ENCODE assay signal across 10 cellular contexts in genomic region chr3:150544040-150544439, GRCh38. TPM values are rescaled to one million over a fixed set of nuclear protein-coding genes. Genes with fewer than 3 reads are reported as not detected.
DNase-seq lines count a peak whose midpoint lies in the region; ATAC-seq, FAIRE-seq and TF ChIP-seq lines count a peak whose summit lies in the region.
"Had no signal": no experiment of that assay in that cellular context is flagged by ENCODE, and none has a peak within 500 bp of the region (broad histone marks: within the 10 kb centered on the region; RNA-seq: fewer than 3 reads in every experiment).

No MANE protein-coding gene starts in this region.

- no peak for ATAC-seq in SK-N-SH treated with all-trans-retinoic acid at 6 μM for 48 hours
- no peak for ATAC-seq in left ventricle myocardium superior
- ATAC-seq in HG03442 (IDR thresholded peaks at IDR 0.05; ENCODE audit: unreplicated experiment) = no peak

- POLR2A ChIA-PET in SK-N-SH (lab: Yijun Ruan, JAX) = no interaction called here

- H4K20me1 ChIP-seq in SK-N-SH (ENCODE audit: insufficient read depth) = peaks cover 40% of the 10 kb centered on the region
- H4K20me1 ChIP-seq in SU-DHL-6 (ENCODE audit: low read depth, low read length) = peaks cover 14% of the 10 kb centered on the region; the same call in 1 of the 2 replicates

- H3K9ac ChIP-seq in SK-N-SH (peak overlapping the region; percentile 96; the same call in 1 of the 2 replicates), SU-DHL-6 (ENCODE audit: low read length) (peak overlapping the region; percentile 97; the same call in 1 of the 2 replicates)

- TF ChIP-seq RAD21 in SK-N-SH (IDR thresholded peaks at IDR 0.05; ENCODE audit: low read length) = no peak

- H3K27ac ChIP-seq in SK-N-SH (ENCODE audit: low read depth in 2 of 2, low read length in 1 of 2) = peak overlapping the region in 1 of 2 experiments; percentile 95; a peak in 2 of 4 replicates
- no peak overlapping the region for H3K27ac ChIP-seq in SU-DHL-6 (ENCODE audit: low read depth, low read length)
- no peak overlapping the region for H3K27ac ChIP-seq in small intestine (ENCODE audit: low read depth in 1 of 2, low read length in 1 of 2)
- H3K27ac ChIP-seq: 22Rv1, cardiac muscle cell had no signal

- TF ChIP-seq CTCF in SK-N-SH (IDR thresholded peaks at IDR 0.05) = no peak
- no peak for TF ChIP-seq CTCF in SU-DHL-6 (IDR thresholded peaks at IDR 0.05; ENCODE audit: insufficient read depth, low read length, poor library complexity, severe bottlenecking)
- no peak for TF ChIP-seq CTCF in epithelial cell of proximal tubule (conservative IDR thresholded peaks at IDR 0.05; ENCODE audit: low read depth, low read length)

- intact Hi-C loops in left ventricle myocardium superior (cut with micrococcal nuclease) = no loop called here

- peaks cover 33 to 46% of the 10 kb centered on the region in 2 experiments for H3K36me3 ChIP-seq in SK-N-SH (replicated peaks in 1 of 2; ENCODE audit: control insufficient read depth in 1 of 2, insufficient read depth in 2 of 2, low read length in 1 of 2)
- peaks cover 27% of the 10 kb centered on the region for H3K36me3 ChIP-seq in SU-DHL-6 (ENCODE audit: low read length)
- no peaks in the 10 kb centered on the region for H3K36me3 ChIP-seq in small intestine (ENCODE audit: control insufficient read depth in 2 of 2, insufficient read depth in 2 of 2, low read length in 2 of 2)

- DNase-seq in SK-N-SH (no peak), epithelial cell of proximal tubule (ENCODE audit: low read depth) (peak; percentile 25), small intestine (peak; percentile 41), NCI-H187 treated with DMSO at 0.1 percent for 48 hours (lab: John Stamatoyannopoulos, UW) (no peak), left ventricle myocardium superior (no peak)

- H3K4me3 ChIP-seq in SK-N-SH (ENCODE audit: low read depth in 2 of 2, low read length in 1 of 2) = peak overlapping the region; percentile 83 to 87; a peak in 2 of 4 replicates
- H3K4me3 ChIP-seq in SU-DHL-6 (ENCODE audit: insufficient read depth, low read length, poor library complexity, severe bottlenecking) = no peak overlapping the region
- H3K4me3 ChIP-seq in epithelial cell of proximal tubule (ENCODE audit: low read depth, low read length) = no peak overlapping the region
- no peak overlapping the region for H3K4me3 ChIP-seq in small intestine (ENCODE audit: low read depth in 1 of 2, low read length in 2 of 2)

- no peak for FAIRE-seq in small intestine (lab: Jason Lieb, UNC)

- no peaks in the 10 kb centered on the region for H3K27me3 ChIP-seq in SK-N-SH (ENCODE audit: insufficient read depth)
- no peaks in the 10 kb centered on the region for H3K27me3 ChIP-seq in SU-DHL-6 (ENCODE audit: low read length)
- no peaks in the 10 kb centered on the region for H3K27me3 ChIP-seq in small intestine (ENCODE audit: control insufficient read depth in 2 of 2, insufficient read depth in 2 of 2, low read length in 2 of 2)
- H3K27me3 ChIP-seq: cardiac muscle cell had no signal

- H2AFZ ChIP-seq in SK-N-SH (ENCODE audit: low read depth) (no peak overlapping the region), SU-DHL-6 (ENCODE audit: low read depth, low read length, severe bottlenecking) (no peak overlapping the region)

- H3K9me2 ChIP-seq in SK-N-SH (no peaks in the 10 kb centered on the region), SU-DHL-6 (replicated peaks; ENCODE audit: insufficient read depth, low read length) (no peaks in the 10 kb centered on the region)

- peak overlapping the region; percentile 88 for H3K4me2 ChIP-seq in SK-N-SH
- peak overlapping the region; percentile 90 for H3K4me2 ChIP-seq in SU-DHL-6 (ENCODE audit: low read depth, low read length, poor library complexity, severe bottlenecking)

- H3K79me2 ChIP-seq in SK-N-SH (ENCODE audit: insufficient read depth) (peaks cover 75% of the 10 kb centered on the region), SU-DHL-6 (ENCODE audit: insufficient read depth, low read length) (peaks cover 55% of the 10 kb centered on the region)

- no peak for TF ChIP-seq EP300 in SK-N-SH (IDR thresholded peaks at IDR 0.05; ENCODE audit: borderline replicate concordance in 1 of 2, low read depth in 1 of 2, low read length in 1 of 2)

- H3F3A ChIP-seq in SK-N-SH (replicated peaks; ENCODE audit: insufficient read depth) (peaks cover 18% of the 10 kb centered on the region), SU-DHL-6 (ENCODE audit: insufficient read depth) (peaks cover 14% of the 10 kb centered on the region)

- H3K4me1 ChIP-seq in SK-N-SH (ENCODE audit: control insufficient read depth in 1 of 2, insufficient read depth in 2 of 2, low read depth in 1 of 2, low read length in 1 of 2) (peaks cover 5 to 8% of the 10 kb centered on the region in 2 experiments; a peak in 3 of 4 replicates), small intestine (ENCODE audit: control insufficient read depth in 2 of 2, insufficient read depth in 1 of 2, low read depth in 1 of 2, low read length in 1 of 2) (peaks cover 3 to 12% of the 10 kb centered on the region in 2 donors)

- CTCF ChIA-PET in SK-N-SH (lab: Yijun Ruan, JAX) = interaction anchor here (1.6 kb wide), 1 partner anchor 23 kb away, joined by 4 read pairs; no protein-coding TSS in a partner anchor

- H3K9me3 ChIP-seq in SK-N-SH = no peaks in the 10 kb centered on the region
- H3K9me3 ChIP-seq in SU-DHL-6 (ENCODE audit: insufficient read depth, low read length) = no peaks in the 10 kb centered on the region
- H3K9me3 ChIP-seq in small intestine (ENCODE audit: control insufficient read depth, low read depth) = no peaks in the 10 kb centered on the region

TF ChIP-seq in SK-N-SH, 30 proteins besides CTCF, POLR2A, EP300 and RAD21 (continues in another document):
- TF ChIP-seq, protein P1, sequence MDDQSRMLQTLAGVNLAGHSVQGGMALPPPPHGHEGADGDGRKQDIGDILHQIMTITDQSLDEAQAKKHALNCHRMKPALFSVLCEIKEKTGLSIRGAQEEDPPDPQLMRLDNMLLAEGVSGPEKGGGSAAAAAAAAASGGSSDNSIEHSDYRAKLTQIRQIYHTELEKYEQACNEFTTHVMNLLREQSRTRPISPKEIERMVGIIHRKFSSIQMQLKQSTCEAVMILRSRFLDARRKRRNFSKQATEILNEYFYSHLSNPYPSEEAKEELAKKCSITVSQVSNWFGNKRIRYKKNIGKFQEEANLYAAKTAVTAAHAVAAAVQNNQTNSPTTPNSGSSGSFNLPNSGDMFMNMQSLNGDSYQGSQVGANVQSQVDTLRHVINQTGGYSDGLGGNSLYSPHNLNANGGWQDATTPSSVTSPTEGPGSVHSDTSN (IDR thresholded peaks at IDR 0.05) = 0 out of 2 replicates have a peak, but pooled peaks have one; percentile 27
- TF ChIP-seq RXRA (IDR thresholded peaks at IDR 0.05; ENCODE audit: borderline replicate concordance, low read depth) (no peak), MAX (IDR thresholded peaks at IDR 0.05; ENCODE audit: low read depth) (peak; percentile 52; the same call in 1 of the 2 replicates), FOSL2 (IDR thresholded peaks at IDR 0.05; ENCODE audit: borderline replicate concordance, low read depth) (peak; percentile 68; the same call in 1 of the 2 replicates), CHD2 (IDR thresholded peaks at IDR 0.05; ENCODE audit: low read length, partially characterized antibody) (no peak), GABPA (IDR thresholded peaks at IDR 0.05; ENCODE audit: low read depth) (no peak), TAF1 (IDR thresholded peaks at IDR 0.05; ENCODE audit: borderline replicate concordance, low read depth, low read length) (no peak)

TF ChIP-seq in SK-N-SH treated with all-trans-retinoic acid at 6 μM for 48 hours, 23 proteins besides CTCF, POLR2A, EP300 and RAD21 (continues in another document):
- no peak for TF ChIP-seq ZC3H10 (CRISPR knock-in tag; IDR thresholded peaks at IDR 0.05)
- TF ChIP-seq ZNF8 (CRISPR knock-in tag; IDR thresholded peaks at IDR 0.05) = no peak
- TF ChIP-seq RARB (CRISPR knock-in tag; IDR thresholded peaks at IDR 0.05) = no peak
- TF ChIP-seq PPARA (CRISPR knock-in tag; IDR thresholded peaks at IDR 0.05; ENCODE audit: borderline replicate concordance) = no peak
- no peak for TF ChIP-seq ZFP30 (CRISPR knock-in tag; IDR thresholded peaks at IDR 0.05)
- no peak for TF ChIP-seq CSDC2 (CRISPR knock-in tag; IDR thresholded peaks at IDR 0.05)
- TF ChIP-seq TCF4 (CRISPR knock-in tag; IDR thresholded peaks at IDR 0.05; ENCODE audit: borderline replicate concordance) = no peak
- TF ChIP-seq, protein P2, sequence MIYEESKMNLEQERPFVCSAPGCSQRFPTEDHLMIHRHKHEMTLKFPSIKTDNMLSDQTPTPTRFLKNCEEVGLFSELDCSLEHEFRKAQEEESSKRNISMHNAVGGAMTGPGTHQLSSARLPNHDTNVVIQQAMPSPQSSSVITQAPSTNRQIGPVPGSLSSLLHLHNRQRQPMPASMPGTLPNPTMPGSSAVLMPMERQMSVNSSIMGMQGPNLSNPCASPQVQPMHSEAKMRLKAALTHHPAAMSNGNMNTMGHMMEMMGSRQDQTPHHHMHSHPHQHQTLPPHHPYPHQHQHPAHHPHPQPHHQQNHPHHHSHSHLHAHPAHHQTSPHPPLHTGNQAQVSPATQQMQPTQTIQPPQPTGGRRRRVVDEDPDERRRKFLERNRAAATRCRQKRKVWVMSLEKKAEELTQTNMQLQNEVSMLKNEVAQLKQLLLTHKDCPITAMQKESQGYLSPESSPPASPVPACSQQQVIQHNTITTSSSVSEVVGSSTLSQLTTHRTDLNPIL (CRISPR knock-in tag; IDR thresholded peaks at IDR 0.05; ENCODE audit: low read depth) = no peak

RNA-seq across cellular contexts. Expression of gene SERP1, which starts 2.3 kb away (rescaled TPM):
- polyA plus RNA-seq in SK-N-SH (2012; rRNA removed) = 61.7 and 77.4 TPM in 2 replicates
- polyA plus RNA-seq in SK-N-SH (2012; cell fraction: cytosol; rRNA removed) = 60.7 and 61.4 TPM in 2 replicates
- polyA plus RNA-seq in SK-N-SH (2012; cell fraction: nucleus; rRNA removed) = 77.7 and 128 TPM in 2 replicates
- 183 and 227 TPM in 2 replicates for total RNA-seq in epithelial cell of proximal tubule
- 100 to 1,000 TPM in 1 of 3 donors, 10 to 100 TPM in 2; 77.6 to 153 (median 92.6) TPM for polyA plus RNA-seq in small intestine
- total RNA-seq in left ventricle myocardium superior = 23.0 TPM

RNA-seq across cellular contexts. Expression of gene EIF2A, which starts 2.5 kb away (rescaled TPM):
- polyA plus RNA-seq in SK-N-SH (2012; rRNA removed) (67.0 and 72.7 TPM in 2 replicates), small intestine (10 to 100 TPM; 65.1 to 96.2 (median 76.0) TPM)
- polyA plus RNA-seq in SK-N-SH (2012; cell fraction: cytosol; rRNA removed) = 83.0 and 110 TPM in 2 replicates
- 35.4 and 70.9 TPM in 2 replicates for polyA plus RNA-seq in SK-N-SH (2012; cell fraction: nucleus; rRNA removed)
- total RNA-seq in epithelial cell of proximal tubule (80.9 and 209 TPM in 2 replicates), left ventricle myocardium superior (80.2 TPM)

RNA-seq across cellular contexts. Expression of gene SELENOT, which starts 59.1 kb away (rescaled TPM):
- polyA plus RNA-seq in SK-N-SH (2012; rRNA removed) (143 and 247 TPM in 2 replicates), small intestine (10 to 100 TPM; 41.6 to 86.3 (median 68.6) TPM)
- 180 and 198 TPM in 2 replicates for polyA plus RNA-seq in SK-N-SH (2012; cell fraction: cytosol; rRNA removed)
- polyA plus RNA-seq in SK-N-SH (2012; cell fraction: nucleus; rRNA removed) = 37.8 and 70.8 TPM in 2 replicates
- total RNA-seq in epithelial cell of proximal tubule (104 and 108 TPM in 2 replicates), left ventricle myocardium superior (63.3 TPM)

Comparison
In these comparisons a context has a peak if more than half of its experiments do, and no peak if none do; other contexts are left out.
1. DNase-seq: peak in epithelial cell of proximal tubule (single experiment) and small intestine (single experiment); none in SK-N-SH (single experiment), NCI-H187 treated with DMSO at 0.1 percent for 48 hours (single experiment) and left ventricle myocardium superior (single experiment).
2. H3K4me3 ChIP-seq: peak in SK-N-SH (2 of 2); none in SU-DHL-6 (single experiment), epithelial cell of proximal tubule (single experiment) and small intestine (0 of 2).